17 cellular contexts compared by ENCODE assay signal in genomic region chr5:94366811-94367210, GRCh38.
"Had no signal": no experiment of that assay in that cellular context is flagged by ENCODE, and none has a peak within 500 bp of the region (broad histone marks: within the 10 kb centered on the region; RNA-seq: fewer than 3 reads in every experiment).

No MANE protein-coding gene starts in this region.

- DNase-seq: activated CD4-positive, alpha-beta T cell treated with anti-CD3 and anti-CD28 coated beads, Interleukin-2, amount 50 U/mL, for 4 hours; activated CD4-positive, CD25-positive, alpha-beta regulatory T cell treated with anti-CD3 and anti-CD28 coated beads, Interleukin-2, amount 50 U/mL, for 72 hours; activated naive CD4-positive, alpha-beta T cell; activated T-cell treated with anti-CD3 and anti-CD28 coated beads for 4 hours; anterior cingulate cortex; dorsolateral prefrontal cortex; foreskin fibroblast; head of caudate nucleus; naive B cell; pancreas; sigmoid colon; stimulated activated CD4-positive, alpha-beta T cell treated with anti-CD3 and anti-CD28 coated beads, Interleukin-1b, Interleukin-23, amount 100 ng/mL, for 48 hours; stimulated activated naive CD8-positive, alpha-beta T cell treated with anti-CD3 and anti-CD28 coated beads, Interleukin-15, amount 100 ng/mL, for 72 hours; T-helper 2 cell had no signal

- H3K36me3 ChIP-seq: neural progenitor cell, pancreas, sigmoid colon, thoracic aorta had no signal

- H3K4me1 ChIP-seq: neural progenitor cell, sigmoid colon had no signal

- H3K4me3 ChIP-seq: dorsolateral prefrontal cortex, neural progenitor cell, pancreas, sigmoid colon, thoracic aorta had no signal

- H3K27me3 ChIP-seq: dorsolateral prefrontal cortex, neural progenitor cell, pancreas, sigmoid colon had no signal

- ATAC-seq: left lobe of liver; pancreas; stimulated activated naive CD8-positive, alpha-beta T cell treated with anti-CD3 and anti-CD28 coated beads, Interleukin-15, amount 100 ng/mL, for 72 hours had no signal

- H3K9me3 ChIP-seq: pancreas, sigmoid colon, thoracic aorta had no signal

- H3K27ac ChIP-seq: dorsolateral prefrontal cortex, neural progenitor cell, pancreas, sigmoid colon, thoracic aorta had no signal
